In genomic region chr2:62941413-62941812, GRCh38 we compare ENCODE assay signal across 23 cellular contexts.
DNase-seq lines count a peak whose midpoint lies in the region; ATAC-seq, FAIRE-seq and TF ChIP-seq lines count a peak whose summit lies in the region.
"Had no signal": no experiment of that assay in that cellular context is flagged by ENCODE, and none has a peak within 500 bp of the region (broad histone marks: within the 10 kb centered on the region; RNA-seq: fewer than 3 reads in every experiment).

No MANE protein-coding gene starts in this region.

- H3K9ac ChIP-seq in MM.1S (ENCODE audit: low read length) (no peak overlapping the region), GM12878 (ENCODE audit: control insufficient read depth, insufficient read depth, low read length) (no peak overlapping the region)
- H3K9ac ChIP-seq: BLaER1 had no signal

- no peak for TF ChIP-seq EP300 in GM12878 (IDR thresholded peaks at IDR 0.05; ENCODE audit: borderline replicate concordance in 1 of 2, control insufficient read depth in 1 of 2, low read depth in 2 of 2, low read length in 2 of 2)

- H3K27me3 Mint-ChIP-seq in effector memory CD8-positive, alpha-beta T cell = no peaks in the 10 kb centered on the region
- H3K27me3 Mint-ChIP-seq: stimulated activated naive CD8-positive, alpha-beta T cell treated with anti-CD3 and anti-CD28 coated beads, Interleukin-15, Interleukin-2, amounts not matched to agents 100 ng/mL and 50 ng/mL, for 24 hours had no signal

- no peaks in the 10 kb centered on the region for H3F3A ChIP-seq in MM.1S (ENCODE audit: insufficient read depth, low read length)

- intact Hi-C loops in GM12878 (cut with micrococcal nuclease; ENCODE audit: unreplicated experiment) = no loop called here
- intact Hi-C loops in pancreas (cut with DNase I) = no loop called here

- no peak for TF ChIP-seq POLR2A in GM12878 (IDR thresholded peaks at IDR 0.05; ENCODE audit: low read depth, low read length)

- TF ChIP-seq CTCF in MM.1S (IDR thresholded peaks at IDR 0.05; ENCODE audit: low read length) = 0 out of 2 replicates have a peak, but pooled peaks have one; percentile 5
- TF ChIP-seq CTCF in GM12878 (IDR thresholded peaks at IDR 0.05 in 2 of 3, conservative IDR thresholded peaks at IDR 0.05 in 1 of 3; ENCODE audit: control insufficient read depth in 2 of 3, extremely low read depth in 1 of 3, insufficient read depth in 1 of 3, low read depth in 3 of 3, low read length in 3 of 3) = peak in 1 of 3 experiments; percentile 36; a peak in 1 of 6 replicates
- no peak for TF ChIP-seq CTCF in pancreas (IDR thresholded peaks at IDR 0.05)

- H3K27ac ChIP-seq in MM.1S (ENCODE audit: low read length) (no peak overlapping the region), GM12878 (ENCODE audit: control insufficient read depth, insufficient read depth) (no peak overlapping the region), pancreas (no peak overlapping the region)
- H3K27ac ChIP-seq: BLaER1, body of pancreas, spleen, tibial nerve had no signal

- H3K4me3 ChIP-seq in MM.1S (ENCODE audit: low read length) (no peak overlapping the region), GM12878 (no peak overlapping the region), pancreas (no peak overlapping the region)
- H3K4me3 ChIP-seq: BLaER1, body of pancreas, HAP-1, lung, spleen, tibial nerve had no signal

- peak; percentile 12; the same call in 1 of the 2 replicates for TF ChIP-seq RAD21 in GM12878 (IDR thresholded peaks at IDR 0.05; ENCODE audit: insufficient read depth, low read depth, low read length)

- no peaks in the 10 kb centered on the region for H3K9me3 Mint-ChIP-seq in effector memory CD8-positive, alpha-beta T cell
- H3K9me3 Mint-ChIP-seq: stimulated activated naive CD8-positive, alpha-beta T cell treated with anti-CD3 and anti-CD28 coated beads, Interleukin-15, Interleukin-2, amounts not matched to agents 100 ng/mL and 50 ng/mL, for 24 hours had no signal

- RAD21 ChIA-PET in GM12878 (lab: Charles Lee; ENCODE audit: unreplicated experiment) = no interaction called here

- 94% methylated on average over 2 of the region's 2 CpGs for WGBS in GM12878 (ENCODE audit: insufficient coverage, insufficient replicate concordance, low lambda C conversion rate, missing lambda C conversion rate)
- WGBS in pancreas, 2 donors = 73 to 75% methylated on average over 2 of the region's 2 CpGs

- FAIRE-seq in GM12878 (lab: Jason Lieb, UNC) (no peak), pancreas (lab: Jason Lieb, UNC) (peak; percentile 49)

- H3K36me3 Mint-ChIP-seq in effector memory CD8-positive, alpha-beta T cell (ENCODE audit: insufficient read depth) = no peaks in the 10 kb centered on the region

- no peaks in the 10 kb centered on the region for H3K4me1 ChIP-seq in MM.1S (ENCODE audit: low read length)
- H3K4me1 ChIP-seq in GM12878 (ENCODE audit: control insufficient read depth, insufficient read depth, low read length) = no peaks in the 10 kb centered on the region
- no peaks in the 10 kb centered on the region for H3K4me1 ChIP-seq in pancreas
- H3K4me1 ChIP-seq: BLaER1, body of pancreas, spleen, tibial nerve had no signal

- no TSS peak for BruUV-seq in GM12878 (replicated peaks; lab: Mats Ljungman, UMichigan)

- ATAC-seq in GM12878 (no peak), pancreas (no peak)
- ATAC-seq in effector memory CD8-positive, alpha-beta T cell (replicated peaks) = no peak
- ATAC-seq: body of pancreas had no signal

- POLR2A ChIA-PET in GM12878 (lab: Charles Lee) = no interaction called here

- no peaks in the 10 kb centered on the region for H4K20me1 ChIP-seq in MM.1S (ENCODE audit: insufficient read depth, low read length)
- no peaks in the 10 kb centered on the region for H4K20me1 ChIP-seq in GM12878 (ENCODE audit: control insufficient read depth, insufficient read depth)
- H4K20me1 ChIP-seq: BLaER1 had no signal

- H3K36me3 ChIP-seq in MM.1S (replicated peaks; ENCODE audit: insufficient read depth, low read length) (no peaks in the 10 kb centered on the region), GM12878 (ENCODE audit: control insufficient read depth in 2 of 2, insufficient read depth in 2 of 2, low read length in 1 of 2) (no peaks in the 10 kb centered on the region), pancreas (no peaks in the 10 kb centered on the region)
- H3K36me3 ChIP-seq: HAP-1 had no signal

- DNase-seq in NCI-H2171 treated with DMSO at 0.1 percent for 48 hours (lab: John Stamatoyannopoulos, UW) (peak; percentile 13), NCI-H2171 (lab: John Stamatoyannopoulos, UW) (no peak), MM.1S (no peak), GM12878 (ENCODE audit: low read depth, low spot score) (no peak), pancreas (no peak), mesenteric fat pad (ENCODE audit: low spot score) (no peak), mucosa of gallbladder (ENCODE audit: low spot score) (no peak)
- DNase-seq in effector memory CD8-positive, alpha-beta T cell = no peak
- DNase-seq: activated CD4-positive, alpha-beta T cell treated with anti-CD3 and anti-CD28 coated beads, Interleukin-2, amount 50 U/mL, for 48 hours; activated CD4-positive, CD25-positive, alpha-beta regulatory T cell; activated effector memory CD4-positive, alpha-beta T cell treated with anti-CD3 and anti-CD28 coated beads, Interleukin-2, amount 50 U/mL, for 16 hours; body of pancreas; KBM-7; kidney; NCI-H1092; NCI-H510A; spleen; SW 1271 had no signal

- no peak overlapping the region for H3K27ac Mint-ChIP-seq in effector memory CD8-positive, alpha-beta T cell
- H3K27ac Mint-ChIP-seq: stimulated activated naive CD8-positive, alpha-beta T cell treated with anti-CD3 and anti-CD28 coated beads, Interleukin-15, Interleukin-2, amounts not matched to agents 100 ng/mL and 50 ng/mL, for 24 hours had no signal

- H3K79me2 ChIP-seq in MM.1S (ENCODE audit: low read length) (no peaks in the 10 kb centered on the region), GM12878 (ENCODE audit: control insufficient read depth, insufficient read depth, low read length) (no peaks in the 10 kb centered on the region)

- in situ Hi-C loops in GM12878 (cut with MboI) = no loop called here

- H3K9me3 ChIP-seq in MM.1S (replicated peaks; ENCODE audit: insufficient read depth, low read length) (no peaks in the 10 kb centered on the region), GM12878 (replicated peaks; ENCODE audit: control insufficient read depth, insufficient read depth, low read length) (no peaks in the 10 kb centered on the region), pancreas (no peaks in the 10 kb centered on the region)
- H3K9me3 ChIP-seq: BLaER1, body of pancreas, HAP-1, spleen, tibial nerve had no signal

- SMC1A ChIA-PET in GM12878 (lab: Charles Lee; ENCODE audit: uncharacterized antibody, unreplicated experiment) = no interaction called here

- H3K9me2 ChIP-seq in MM.1S (replicated peaks; ENCODE audit: insufficient read depth, low read length) = no peaks in the 10 kb centered on the region

- peaks cover 0 to 4% of the 10 kb centered on the region in 2 donors for H3K4me1 Mint-ChIP-seq in effector memory CD8-positive, alpha-beta T cell (ENCODE audit: low read depth in 2 of 2)

- CTCF ChIA-PET in GM12878 (lab: Yijun Ruan, JAX) = interaction anchor here (0.8 to 1.0 kb wide), 2 partner anchors 71 to 83 kb away, joined by 3 read pairs; no protein-coding TSS in a partner anchor

- H3K4me3 Mint-ChIP-seq in effector memory CD8-positive, alpha-beta T cell = no peak overlapping the region
- H3K4me3 Mint-ChIP-seq: stimulated activated naive CD8-positive, alpha-beta T cell treated with anti-CD3 and anti-CD28 coated beads, Interleukin-15, Interleukin-2, amounts not matched to agents 100 ng/mL and 50 ng/mL, for 24 hours had no signal

- no peaks in the 10 kb centered on the region for H3K27me3 ChIP-seq in MM.1S (replicated peaks; ENCODE audit: insufficient read depth, low read length)
- no peaks in the 10 kb centered on the region for H3K27me3 ChIP-seq in GM12878 (replicated peaks in 1 of 2; ENCODE audit: control insufficient read depth in 2 of 2, insufficient read depth in 2 of 2, low read length in 1 of 2)
- no peaks in the 10 kb centered on the region for H3K27me3 ChIP-seq in pancreas
- H3K27me3 ChIP-seq: BLaER1, body of pancreas, spleen, tibial nerve had no signal

- H3K4me2 ChIP-seq in MM.1S (ENCODE audit: low read depth, low read length) (no peak overlapping the region), GM12878 (ENCODE audit: control insufficient read depth, insufficient read depth) (no peak overlapping the region)
- H3K4me2 ChIP-seq: BLaER1 had no signal

- H2AFZ ChIP-seq in MM.1S (ENCODE audit: low read length) = no peak overlapping the region
- no peak overlapping the region for H2AFZ ChIP-seq in GM12878 (ENCODE audit: control insufficient read depth, low read depth, low read length)

TF ChIP-seq in GM12878, 131 proteins besides CTCF, POLR2A, EP300 and RAD21:
- TF ChIP-seq SMC3 (IDR thresholded peaks at IDR 0.05; ENCODE audit: borderline replicate concordance, low read length) (0 out of 2 replicates have a peak, but pooled peaks have one; percentile 16), TCF12 (IDR thresholded peaks at IDR 0.05; ENCODE audit: low read depth, low read length) (no peak)
